ENCODE assay signal across 11 cellular contexts in genomic region chr20:58390659-58391035, GRCh38. TPM values are rescaled to one million over a fixed set of nuclear protein-coding genes. Genes with fewer than 3 reads are reported as not detected.
DNase-seq lines count a peak whose midpoint lies in the region; ATAC-seq, FAIRE-seq and TF ChIP-seq lines count a peak whose summit lies in the region.
"Had no signal": no experiment of that assay in that cellular context is flagged by ENCODE, and none has a peak within 500 bp of the region (broad histone marks: within the 10 kb centered on the region; RNA-seq: fewer than 3 reads in every experiment).

No MANE protein-coding gene starts in this region.

- H3K36me3 ChIP-seq in CD4-positive, alpha-beta memory T cell (ENCODE audit: insufficient read depth, low read length): no peaks in the 10 kb centered on the region

- H3K9me3 Mint-ChIP-seq in CD4-positive, alpha-beta memory T cell: peaks cover 0 to 2% (median 0%) of the 10 kb centered on the region in 8 donors
- H3K9me3 Mint-ChIP-seq in IgD-negative memory B cell: no peaks in the 10 kb centered on the region
- H3K9me3 Mint-ChIP-seq in central memory CD8-positive, alpha-beta T cell: no peaks in the 10 kb centered on the region
- H3K9me3 Mint-ChIP-seq in neural crest cell: no peaks in the 10 kb centered on the region

- peaks cover 61% of the 10 kb centered on the region for H3K4me1 ChIP-seq in CD4-positive, alpha-beta memory T cell (ENCODE audit: insufficient read depth, low read length)

- peaks cover 0 to 34% of the 10 kb centered on the region in 2 donors for H3K36me3 Mint-ChIP-seq in CD4-positive, alpha-beta memory T cell
- H3K36me3 Mint-ChIP-seq in IgD-negative memory B cell (peaks cover 4% of the 10 kb centered on the region), neural crest cell (ENCODE audit: low read depth) (peaks cover 6% of the 10 kb centered on the region)
- peaks cover 13% of the 10 kb centered on the region for H3K36me3 Mint-ChIP-seq in central memory CD8-positive, alpha-beta T cell (ENCODE audit: insufficient read depth)

- no peak for DNase-seq in CD4-positive, alpha-beta memory T cell
- DNase-seq in central memory CD8-positive, alpha-beta T cell (ENCODE audit: low spot score in 2 of 2): no peak
- DNase-seq in neural crest cell (ENCODE audit: low read depth, low spot score): no peak
- DNase-seq in GM19239 (ENCODE audit: insufficient read length, low spot score): no peak
- DNase-seq in left ventricle myocardium superior: no peak
- DNase-seq: hypothalamus, retina had no signal

- no peaks in the 10 kb centered on the region for H3K27me3 ChIP-seq in CD4-positive, alpha-beta memory T cell (ENCODE audit: insufficient read depth, low read length)

- ATAC-seq in central memory CD8-positive, alpha-beta T cell (replicated peaks; ENCODE audit: extremely low read depth, poor library complexity, severe bottlenecking): no peak
- ATAC-seq in HG03439 (IDR thresholded peaks at IDR 0.05; ENCODE audit: unreplicated experiment) (no peak), left ventricle myocardium superior (no peak), HG03521 (IDR thresholded peaks at IDR 0.05; ENCODE audit: unreplicated experiment) (no peak)

- CTCF ChIA-PET in CD4-positive, alpha-beta memory T cell (lab: Charles Lee; ENCODE audit: partially characterized antibody): no interaction called here

- no peaks in the 10 kb centered on the region for H3K27me3 Mint-ChIP-seq in CD4-positive, alpha-beta memory T cell
- no peaks in the 10 kb centered on the region for H3K27me3 Mint-ChIP-seq in IgD-negative memory B cell
- no peaks in the 10 kb centered on the region for H3K27me3 Mint-ChIP-seq in central memory CD8-positive, alpha-beta T cell
- H3K27me3 Mint-ChIP-seq in neural crest cell (ENCODE audit: low read depth): no peaks in the 10 kb centered on the region

- peak overlapping the region in 1 of 2 donors; percentile 58 for H3K4me3 ChIP-seq in CD4-positive, alpha-beta memory T cell (ENCODE audit: low read length in 2 of 2)

- H3K4me3 Mint-ChIP-seq in CD4-positive, alpha-beta memory T cell: peak overlapping the region; percentile 94 to 97 (median 94)
- peak overlapping the region; percentile 80 to 97 (median 93) for H3K4me3 Mint-ChIP-seq in IgD-negative memory B cell
- peak overlapping the region; percentile 86 for H3K4me3 Mint-ChIP-seq in central memory CD8-positive, alpha-beta T cell
- H3K4me3 Mint-ChIP-seq in neural crest cell: peak overlapping the region; percentile 89

- intact Hi-C loops in CD4-positive, alpha-beta memory T cell (cut with micrococcal nuclease): no loop called here
- intact Hi-C loops in left ventricle myocardium superior (cut with micrococcal nuclease): no loop called here

- POLR2A ChIA-PET in CD4-positive, alpha-beta memory T cell (lab: Charles Lee; ENCODE audit: partially characterized antibody): interaction anchor here (0.6 to 2.3 kb wide), 3 partner anchors 17 to 36 kb away, joined by 3 to 20 read pairs (median 3); no protein-coding TSS in a partner anchor

- H3K9me3 ChIP-seq in CD4-positive, alpha-beta memory T cell (ENCODE audit: control insufficient read depth in 1 of 2, low read length in 2 of 2): no peaks in the 10 kb centered on the region

- FAIRE-seq in GM19239 (lab: Jason Lieb, UNC): no peak
- FAIRE-seq: G401.6 had no signal

- no peak for TF ChIP-seq CTCF in neural crest cell (conservative IDR thresholded peaks at IDR 0.05)

- peak overlapping the region; percentile 98 for H3K27ac ChIP-seq in CD4-positive, alpha-beta memory T cell (ENCODE audit: low read depth, low read length)

- H3K4me1 Mint-ChIP-seq in CD4-positive, alpha-beta memory T cell: peaks cover 39 to 60% (median 52%) of the 10 kb centered on the region in 4 donors
- peaks cover 37 to 45% (median 38%) of the 10 kb centered on the region in 3 donors for H3K4me1 Mint-ChIP-seq in IgD-negative memory B cell
- peaks cover 48% of the 10 kb centered on the region for H3K4me1 Mint-ChIP-seq in central memory CD8-positive, alpha-beta T cell
- H3K4me1 Mint-ChIP-seq in neural crest cell: peaks cover 42% of the 10 kb centered on the region

- H3K27ac Mint-ChIP-seq in CD4-positive, alpha-beta memory T cell: peak overlapping the region; percentile 78 to 99 (median 99)
- H3K27ac Mint-ChIP-seq in IgD-negative memory B cell (peak overlapping the region in 2 of 3 donors; percentile 88 to 94), neural crest cell (ENCODE audit: unreplicated experiment) (no peak overlapping the region)
- peak overlapping the region; percentile 94 for H3K27ac Mint-ChIP-seq in central memory CD8-positive, alpha-beta T cell (ENCODE audit: low read depth)

RNA-seq across cellular contexts. Expression of gene VAPB, which starts 1.6 kb away (rescaled TPM):
- total RNA-seq in CD4-positive, alpha-beta memory T cell: 10 to 100 TPM; 37.6 to 40.1 TPM
- 10 to 100 TPM; 27.6 to 28.4 TPM for polyA plus RNA-seq in CD4-positive, alpha-beta memory T cell
- 32.9 TPM for polyA plus RNA-seq in IgD-negative memory B cell
- 56.6 and 57.7 TPM in 2 replicates for total RNA-seq in neural crest cell
- 74.5 TPM for total RNA-seq in left ventricle myocardium superior
